Comparison of ENCODE assay signal across 10 cellular contexts in genomic region chr14:99821519-99822165, GRCh38. TPM values are rescaled to one million over a fixed set of nuclear protein-coding genes. Genes with fewer than 3 reads are reported as not detected.
A peak's percentile ranks its signal among the peaks of the same experiment; 100 is the strongest.
DNase-seq lines count a peak whose midpoint lies in the region; ATAC-seq and TF ChIP-seq lines count a peak whose summit lies in the region.
"Had no signal": no experiment of that assay in that cellular context is flagged by ENCODE, and none has a peak within 500 bp of the region (broad histone marks: within the 10 kb centered on the region; RNA-seq: fewer than 3 reads in every experiment).

No MANE protein-coding gene starts in this region.

- H3K27ac ChIP-seq in RWPE2 (ENCODE audit: poor library complexity, severe bottlenecking), result no peak overlapping the region
- H3K27ac ChIP-seq: SJSA1 had no signal

- no peak overlapping the region for H3K4me3 Mint-ChIP-seq in chondrocyte (ENCODE audit: unreplicated experiment)
- H3K4me3 Mint-ChIP-seq: activated naive CD8-positive, alpha-beta T cell treated with anti-CD3 and anti-CD28 coated beads, Interleukin-2, amount 10 ng/mL, durations not matched to agents 7 days and 5 days had no signal

- H3K27ac Mint-ChIP-seq in chondrocyte (ENCODE audit: unreplicated experiment), result no peak overlapping the region
- H3K27ac Mint-ChIP-seq: activated naive CD8-positive, alpha-beta T cell treated with anti-CD3 and anti-CD28 coated beads, Interleukin-2, amount 10 ng/mL, durations not matched to agents 7 days and 5 days had no signal

- peaks cover 12% of the 10 kb centered on the region for H3K4me1 Mint-ChIP-seq in chondrocyte (ENCODE audit: low read depth)

- H3K36me3 Mint-ChIP-seq in chondrocyte (ENCODE audit: low read depth), result no peaks in the 10 kb centered on the region
- H3K36me3 Mint-ChIP-seq: activated naive CD8-positive, alpha-beta T cell treated with anti-CD3 and anti-CD28 coated beads, Interleukin-2, amount 10 ng/mL, durations not matched to agents 7 days and 5 days had no signal

- H3K9me3 ChIP-seq in RWPE2 (ENCODE audit: severe bottlenecking), result no peaks in the 10 kb centered on the region
- H3K9me3 ChIP-seq: SJSA1 had no signal

- H3K27me3 Mint-ChIP-seq in chondrocyte (ENCODE audit: low read depth), result no peaks in the 10 kb centered on the region

- H3K4me1 ChIP-seq in RWPE2 (ENCODE audit: insufficient read depth, poor library complexity, severe bottlenecking), result no peaks in the 10 kb centered on the region
- H3K4me1 ChIP-seq: SJSA1 had no signal

- no peak overlapping the region for H3K4me3 ChIP-seq in RWPE2 (ENCODE audit: severe bottlenecking)
- H3K4me3 ChIP-seq: SJSA1 had no signal

- no peaks in the 10 kb centered on the region for H3K36me3 ChIP-seq in RWPE2 (ENCODE audit: low read depth)

- peaks cover 16% of the 10 kb centered on the region for H3K27me3 ChIP-seq in RWPE2 (ENCODE audit: insufficient read depth, poor library complexity, severe bottlenecking)
- H3K27me3 ChIP-seq: SJSA1 had no signal

- peak; percentile 82 for ATAC-seq in RWPE2 (ENCODE audit: low read depth)

- H3K9me3 Mint-ChIP-seq in chondrocyte (ENCODE audit: low read depth), result no peaks in the 10 kb centered on the region
- H3K9me3 Mint-ChIP-seq: activated naive CD8-positive, alpha-beta T cell treated with anti-CD3 and anti-CD28 coated beads, Interleukin-2, amount 10 ng/mL, durations not matched to agents 7 days and 5 days had no signal

- TF ChIP-seq CTCF in RWPE2 (IDR thresholded peaks at IDR 0.05; ENCODE audit: poor library complexity, severe bottlenecking), result no peak
- TF ChIP-seq CTCF in chondrocyte (IDR thresholded peaks at IDR 0.05), result no peak

- DNase-seq in AG08395 (ENCODE audit: low spot score) (peak; percentile 72), HK-2 (ENCODE audit: unreplicated experiment) (peak; percentile 29), RWPE2 (ENCODE audit: low spot score) (no peak), foreskin melanocyte (peak; percentile 17), GDM1 (lab: John Stamatoyannopoulos, UW) (no peak), NCI-H1930 (lab: John Stamatoyannopoulos, UW) (no peak), chondrocyte (ENCODE audit: low spot score) (no peak), Kasumi-1 (lab: John Stamatoyannopoulos, UW) (no peak)
- DNase-seq: activated naive CD8-positive, alpha-beta T cell treated with anti-CD3 and anti-CD28 coated beads, Interleukin-2, amount 10 ng/mL, durations not matched to agents 7 days and 5 days had no signal

RNA-seq across cellular contexts. Expression of gene EML1, which starts 28.4 kb away (rescaled TPM):
- total RNA-seq in chondrocyte, result 36.4 to 61.0 TPM (median 39.6 TPM) in 3 replicates

Comparison
In these comparisons a context has a peak if more than half of its experiments do, and no peak if none do; other contexts are left out.
1. DNase-seq: peak in AG08395 (single experiment), HK-2 (single experiment) and foreskin melanocyte (single experiment); none in RWPE2 (single experiment), GDM1 (single experiment), NCI-H1930 (0 of 2), chondrocyte (single experiment) and Kasumi-1 (0 of 2).